ENCODE assay signal across 13 cellular contexts in genomic region chr1:223842784-223843183, GRCh38. TPM values are rescaled to one million over a fixed set of nuclear protein-coding genes. Genes with fewer than 3 reads are reported as not detected.
A peak's percentile ranks its signal among the peaks of the same experiment; 100 is the strongest.
DNase-seq lines count a peak whose midpoint lies in the region; ATAC-seq, FAIRE-seq and TF ChIP-seq lines count a peak whose summit lies in the region.
"Had no signal": no experiment of that assay in that cellular context is flagged by ENCODE, and none has a peak within 500 bp of the region (broad histone marks: within the 10 kb centered on the region; RNA-seq: fewer than 3 reads in every experiment).

No MANE protein-coding gene starts in this region.

- no peak for DNase-seq in activated naive CD4-positive, alpha-beta T cell treated with anti-CD3 and anti-CD28 coated beads for 36 hours
- DNase-seq in activated naive CD4-positive, alpha-beta T cell treated with anti-CD3 and anti-CD28 coated beads, Interleukin-2, amount 50 U/mL, for 72 hours (ENCODE audit: low spot score in 2 of 2), result no peak
- DNase-seq in K562 (ENCODE audit: extremely low read depth in 1 of 4, low spot score in 3 of 4) (no peak), smooth muscle cell (lab: John Stamatoyannopoulos, UW; ENCODE audit: unreplicated experiment) (no peak), prostate gland (ENCODE audit: low spot score) (no peak), RKO (ENCODE audit: low spot score) (no peak), inferior parietal cortex (ENCODE audit: extremely low spot score) (no peak)
- DNase-seq: anterior cingulate cortex; effector CD4-positive, alpha-beta T cell; GDM1; substantia nigra had no signal

- in situ Hi-C loops in K562 (cut with MboI), result no loop called here

- no peak for TF ChIP-seq RAD21 in K562 (CRISPR knock-in tag; conservative IDR thresholded peaks at IDR 0.05 in 1 of 2, IDR thresholded peaks at IDR 0.05 in 1 of 2)

- no peak for TF ChIP-seq EP300 in K562 (IDR thresholded peaks at IDR 0.05; ENCODE audit: low read length)

- POLR2A ChIA-PET in K562 (lab: Yijun Ruan, JAX), result interaction anchor here (1.0 to 3.8 kb wide), 3 partner anchors 9 to 61 kb away, joined by 4 to 19 read pairs (median 6); no protein-coding TSS in a partner anchor

- 0 out of 2 replicates have a peak, but pooled peaks cover 3% of the 10 kb centered on the region for H3F3A ChIP-seq in Loucy (ENCODE audit: low read depth)
- peaks cover 14% of the 10 kb centered on the region for H3F3A ChIP-seq in smooth muscle cell (ENCODE audit: low read depth)

- H3K9me3 Mint-ChIP-seq in activated naive CD4-positive, alpha-beta T cell treated with anti-CD3 and anti-CD28 coated beads for 36 hours, result no peaks in the 10 kb centered on the region
- peaks cover 0 to 3% of the 10 kb centered on the region in 2 donors for H3K9me3 Mint-ChIP-seq in activated naive CD4-positive, alpha-beta T cell treated with anti-CD3 and anti-CD28 coated beads, Interleukin-2, amount 50 U/mL, for 72 hours

- intact Hi-C loops in activated naive CD4-positive, alpha-beta T cell treated with anti-CD3 and anti-CD28 coated beads for 36 hours (cut with micrococcal nuclease), result loop anchor here (5.0 to 10.0 kb wide), 2 partner anchors 650 to 1848 kb away; no protein-coding TSS in a partner anchor
- intact Hi-C loops in K562 (cut with micrococcal nuclease) (no loop called here), prostate gland (cut with DNase I) (loop anchor here (10.0 kb wide), 1 partner anchor 68 kb away; no protein-coding TSS in a partner anchor)

- H3K9me3 ChIP-seq in Loucy (ENCODE audit: insufficient read depth, low read depth, low read length) (no peaks in the 10 kb centered on the region), K562 (replicated peaks; ENCODE audit: control insufficient read depth, insufficient read depth, low read depth, low read length) (no peaks in the 10 kb centered on the region), smooth muscle cell (replicated peaks; ENCODE audit: low read depth) (no peaks in the 10 kb centered on the region), prostate gland (no peaks in the 10 kb centered on the region)

- H3K27ac Mint-ChIP-seq in activated naive CD4-positive, alpha-beta T cell treated with anti-CD3 and anti-CD28 coated beads for 36 hours, result no peak overlapping the region
- H3K27ac Mint-ChIP-seq in activated naive CD4-positive, alpha-beta T cell treated with anti-CD3 and anti-CD28 coated beads, Interleukin-2, amount 50 U/mL, for 72 hours, result no peak overlapping the region

- no peaks in the 10 kb centered on the region for H3K9me1 ChIP-seq in K562 (ENCODE audit: control insufficient read depth, insufficient read depth, low read length)

- H4K20me1 ChIP-seq in Loucy (ENCODE audit: insufficient read depth, low read length, poor library complexity, severe bottlenecking) (peaks cover 57% of the 10 kb centered on the region), K562 (replicated peaks; ENCODE audit: control insufficient read depth, insufficient read depth, low read length) (peaks cover 18% of the 10 kb centered on the region; the same call in 1 of the 2 replicates), smooth muscle cell (ENCODE audit: low read depth) (peaks cover 70% of the 10 kb centered on the region)

- peak overlapping the region; percentile 26 for H3K4me3 Mint-ChIP-seq in activated naive CD4-positive, alpha-beta T cell treated with anti-CD3 and anti-CD28 coated beads for 36 hours

- TF ChIP-seq POLR2A in K562 (conservative IDR thresholded peaks at IDR 0.05) (no peak), prostate gland (IDR thresholded peaks at IDR 0.05) (no peak)

- peaks cover 5% of the 10 kb centered on the region for H3K36me3 Mint-ChIP-seq in activated naive CD4-positive, alpha-beta T cell treated with anti-CD3 and anti-CD28 coated beads for 36 hours (ENCODE audit: low read depth)
- peaks cover 8 to 18% of the 10 kb centered on the region in 2 donors for H3K36me3 Mint-ChIP-seq in activated naive CD4-positive, alpha-beta T cell treated with anti-CD3 and anti-CD28 coated beads, Interleukin-2, amount 50 U/mL, for 72 hours

- no peaks in the 10 kb centered on the region for H3K36me3 ChIP-seq in Loucy (ENCODE audit: insufficient read depth, low read length)
- peaks cover 12% of the 10 kb centered on the region; the same call in 2 of the 3 replicates for H3K36me3 ChIP-seq in K562 (ENCODE audit: control insufficient read depth, insufficient read depth, low read length)
- no peaks in the 10 kb centered on the region for H3K36me3 ChIP-seq in smooth muscle cell (ENCODE audit: low read depth)
- no peaks in the 10 kb centered on the region for H3K36me3 ChIP-seq in prostate gland

- H3K4me3 ChIP-seq in Loucy (ENCODE audit: low read length, poor library complexity, severe bottlenecking), result peak overlapping the region; percentile 84
- H3K4me3 ChIP-seq in K562, result no peak overlapping the region
- peak overlapping the region; percentile 93 for H3K4me3 ChIP-seq in smooth muscle cell
- H3K4me3 ChIP-seq in prostate gland, result no peak overlapping the region

- no peak overlapping the region for H3K9ac ChIP-seq in Loucy (ENCODE audit: low read depth, low read length, poor library complexity, severe bottlenecking)
- H3K9ac ChIP-seq in K562 (ENCODE audit: insufficient read depth in 1 of 2, low read depth in 2 of 2, low read length in 2 of 2), result no peak overlapping the region
- no peak overlapping the region for H3K9ac ChIP-seq in smooth muscle cell (ENCODE audit: low read depth)

- H3K79me2 ChIP-seq in Loucy (ENCODE audit: insufficient read depth, low read length) (peaks cover 76% of the 10 kb centered on the region), K562 (ENCODE audit: control insufficient read depth, insufficient read depth, low read length) (peaks cover 87% of the 10 kb centered on the region), smooth muscle cell (ENCODE audit: low read depth) (peaks cover 73% of the 10 kb centered on the region)

- H3K27ac ChIP-seq in K562 (ENCODE audit: extremely low read depth, low read depth, low read length), result no peak overlapping the region
- H3K27ac ChIP-seq in smooth muscle cell (ENCODE audit: low read depth), result no peak overlapping the region
- H3K27ac ChIP-seq in prostate gland, result no peak overlapping the region

- 52% methylated on average over 2 of the region's 2 CpGs for whole genome bisulfite sequencing in K562 (ENCODE audit: insufficient coverage, low coverage, missing lambda C conversion rate)
- 82% methylated on average over 2 of the region's 2 CpGs for WGBS in smooth muscle cell (ENCODE audit: low lambda C conversion rate)
- 47% methylated on average over 2 of the region's 2 CpGs for WGBS in prostate gland

- no peaks in the 10 kb centered on the region for H3K9me2 ChIP-seq in Loucy (replicated peaks; ENCODE audit: low read depth, low read length)

- peaks cover 48% of the 10 kb centered on the region for H3K4me1 ChIP-seq in Loucy (ENCODE audit: insufficient read depth, low read length, poor library complexity, severe bottlenecking)
- peaks cover 27 to 52% of the 10 kb centered on the region in 2 experiments for H3K4me1 ChIP-seq in K562 (replicated peaks in 1 of 2; ENCODE audit: control insufficient read depth in 2 of 2, insufficient read depth in 2 of 2, low read length in 2 of 2)
- H3K4me1 ChIP-seq in smooth muscle cell (ENCODE audit: low read depth), result peaks cover 51% of the 10 kb centered on the region
- no peaks in the 10 kb centered on the region for H3K4me1 ChIP-seq in prostate gland (replicated peaks)

- ATAC-seq in activated naive CD4-positive, alpha-beta T cell treated with anti-CD3 and anti-CD28 coated beads, Interleukin-2, amount 50 U/mL, for 72 hours, result no peak
- ATAC-seq in K562, result no peak
- ATAC-seq: sciatic nerve had no signal

- FAIRE-seq in K562 (lab: Jason Lieb, UNC), result no peak

- H3K4me2 ChIP-seq in Loucy (ENCODE audit: low read depth, low read length, poor library complexity, severe bottlenecking) (peak overlapping the region; percentile 84), K562 (ENCODE audit: insufficient read depth, low read length) (no peak overlapping the region), smooth muscle cell (no peak overlapping the region)

- H3K4me1 Mint-ChIP-seq in activated naive CD4-positive, alpha-beta T cell treated with anti-CD3 and anti-CD28 coated beads for 36 hours (ENCODE audit: low read depth), result peaks cover 53% of the 10 kb centered on the region

- no peaks in the 10 kb centered on the region for H3K27me3 ChIP-seq in Loucy (ENCODE audit: insufficient read depth, low read length, poor library complexity, severe bottlenecking)
- no peaks in the 10 kb centered on the region for H3K27me3 ChIP-seq in K562 (ENCODE audit: control insufficient read depth in 2 of 2, insufficient read depth in 2 of 2, low read length in 2 of 2)
- no peaks in the 10 kb centered on the region for H3K27me3 ChIP-seq in smooth muscle cell (ENCODE audit: low read depth)
- H3K27me3 ChIP-seq in prostate gland (replicated peaks; ENCODE audit: insufficient read depth), result no peaks in the 10 kb centered on the region

- CTCF ChIA-PET in activated naive CD4-positive, alpha-beta T cell treated with anti-CD3 and anti-CD28 coated beads for 36 hours (lab: Charles Lee), result interaction anchor here (1.8 to 3.0 kb wide), 2 partner anchors 9 to 31 kb away, joined by 6 to 14 read pairs; no protein-coding TSS in a partner anchor
- CTCF ChIA-PET in K562 (lab: Yijun Ruan, JAX; ENCODE audit: low intra/inter-chr PET ratio), result no interaction called here

- TF ChIP-seq CTCF in Loucy (conservative IDR thresholded peaks at IDR 0.05; ENCODE audit: low read length), result no peak
- TF ChIP-seq CTCF in K562 (IDR thresholded peaks at IDR 0.05 in 2 of 3, conservative IDR thresholded peaks at IDR 0.05 in 1 of 3; ENCODE audit: insufficient read depth in 2 of 3, low read depth in 1 of 3, low read length in 3 of 3), result no peak
- no peak for TF ChIP-seq CTCF in smooth muscle cell (IDR thresholded peaks at IDR 0.05; ENCODE audit: borderline replicate concordance, insufficient read depth, poor library complexity, severe bottlenecking)
- no peak for TF ChIP-seq CTCF in prostate gland (IDR thresholded peaks at IDR 0.05)

- H3K27me3 Mint-ChIP-seq in activated naive CD4-positive, alpha-beta T cell treated with anti-CD3 and anti-CD28 coated beads for 36 hours (ENCODE audit: low read depth), result no peaks in the 10 kb centered on the region

- no TSS peak for BruUV-seq in K562 (replicated peaks; lab: Mats Ljungman, UMichigan)

- H2AFZ ChIP-seq in Loucy (ENCODE audit: low read length), result no peak overlapping the region
- no peak overlapping the region for H2AFZ ChIP-seq in K562 (ENCODE audit: low read depth, low read length)
- no peak overlapping the region for H2AFZ ChIP-seq in smooth muscle cell (ENCODE audit: low read depth)

RNA-seq across cellular contexts. Expression of gene TP53BP2, which starts 3.0 kb away (rescaled TPM):
- 10 to 100 TPM; 40.8 to 44.2 TPM for total RNA-seq in activated naive CD4-positive, alpha-beta T cell treated with anti-CD3 and anti-CD28 coated beads for 36 hours
- 10 to 100 TPM; 21.9 to 57.1 TPM for total RNA-seq in activated naive CD4-positive, alpha-beta T cell treated with anti-CD3 and anti-CD28 coated beads, Interleukin-2, amount 50 U/mL, for 72 hours
- 148 and 229 TPM in 2 replicates for total RNA-seq in K562 (2011; cell fraction: chromatin; rRNA removed; ENCODE audit: low replicate concordance)
- 41.5 and 70.5 TPM in 2 replicates for total RNA-seq in K562 (2011; cell fraction: nucleolus; rRNA removed)
- total RNA-seq in K562 (2011; cell fraction: nucleoplasm; rRNA removed), result 85.0 and 85.5 TPM in 2 replicates
- 40.1 and 43.1 TPM in 2 replicates for total RNA-seq in K562 (2014; rRNA removed)
- total RNA-seq in K562 (2014; rRNA removed; fragmentation: Illumina TruSeq; extraction: Trizol), result 50.4 and 50.6 TPM in 2 replicates
- 51.9 and 55.1 TPM in 2 replicates for total RNA-seq in K562 (2015; rRNA removed; fragmentation: Illumina TruSeq; extraction: Trizol)
- total RNA-seq in K562 (2021), result 54.3 and 69.6 TPM in 2 replicates
- 30.0 and 37.5 TPM in 2 replicates for polyA plus RNA-seq in K562 (2011; rRNA removed)
- polyA plus RNA-seq in K562 (2011; cell fraction: cytosol; rRNA removed), result 18.2 and 23.5 TPM in 2 replicates
- 34.9 and 41.6 TPM in 2 replicates for polyA plus RNA-seq in K562 (2011; cell fraction: nucleus; rRNA removed)
- polyA plus RNA-seq in K562 (2012), result 23.5 and 27.0 TPM in 2 replicates
- polyA plus RNA-seq in K562 (2014; fragmentation: Illumina TruSeq; extraction: Trizol), result 47.5 and 55.6 TPM in 2 replicates
- polyA plus RNA-seq in K562 (2014; fragmentation: Nextera tagmentation; extraction: Ambion mirVana), result 10 to 100 TPM; 17.0 to 20.7 TPM
- 39.2 and 39.6 TPM in 2 replicates for polyA plus RNA-seq in K562 (2014; rRNA removed)
- polyA minus RNA-seq in K562 (2011; rRNA and poly(A)+ RNA removed), result 125 and 160 TPM in 2 replicates
- polyA minus RNA-seq in K562 (2011; cell fraction: cytosol; rRNA and poly(A)+ RNA removed), result 26.9 and 28.9 TPM in 2 replicates
- polyA minus RNA-seq in K562 (2011; cell fraction: nucleus; rRNA and poly(A)+ RNA removed), result 56.0 and 75.9 TPM in 2 replicates
- 28.6 and 30.8 TPM in 2 replicates for total RNA-seq in smooth muscle cell
- polyA plus RNA-seq in smooth muscle cell, result 11.8 and 20.2 TPM in 2 replicates
- total RNA-seq in prostate gland, result 100 to 1,000 TPM in 1 of 2 donors, 10 to 100 TPM in 1; 28.0 to 103 TPM

Comparison
In these comparisons a context has a peak if more than half of its experiments do, and no peak if none do; other contexts are left out.
1. H3K4me3 ChIP-seq: peak in Loucy (single experiment) and smooth muscle cell (single experiment); none in K562 (single experiment) and prostate gland (0 of 2).